6 cellular contexts compared by ENCODE assay signal in genomic region chr17:28716740-28717577, GRCh38. TPM values are rescaled to one million over a fixed set of nuclear protein-coding genes. Genes with fewer than 3 reads are reported as not detected.
DNase-seq lines count a peak whose midpoint lies in the region; ATAC-seq, FAIRE-seq and TF ChIP-seq lines count a peak whose summit lies in the region.

No MANE protein-coding gene starts in this region.

- H3K4me1 Mint-ChIP-seq in MCF 10A (ENCODE audit: insufficient read depth, unreplicated experiment) (peaks cover 36% of the 10 kb centered on the region), nephron progenitor cell (peaks cover 76% of the 10 kb centered on the region)

- H3K36me3 Mint-ChIP-seq in MCF 10A (ENCODE audit: insufficient read depth, unreplicated experiment) (peaks cover 61% of the 10 kb centered on the region), nephron progenitor cell (ENCODE audit: low read depth) (peaks cover 52% of the 10 kb centered on the region)

- DNase-seq in MCF 10A (ENCODE audit: unreplicated experiment) (peak; percentile 43), nephron progenitor cell (peak; percentile 58), GM12892 (ENCODE audit: insufficient read length) (no peak)

- H3K27ac Mint-ChIP-seq in MCF 10A (ENCODE audit: low read depth, unreplicated experiment) (peak overlapping the region; percentile 97), nephron progenitor cell (peak overlapping the region; percentile 94)

- TF ChIP-seq CTCF in MCF 10A (IDR thresholded peaks at IDR 0.05; ENCODE audit: unreplicated experiment) (no peak), nephron progenitor cell (IDR thresholded peaks at IDR 0.05) (no peak)

- POLR2A ChIA-PET in MCF 10A (lab: Yijun Ruan, JAX): interaction anchor here (0.6 to 3.6 kb wide), 16 partner anchors 9 to 675 kb away, joined by 3 to 31 read pairs (median 4); partner anchors contain the start of genes ALDOC, BLTP2, NEK8 and SDF2

- CTCF ChIA-PET in MCF 10A (lab: Yijun Ruan, JAX): interaction anchor here (0.6 to 2.1 kb wide), 5 partner anchors 9 to 115 kb away, joined by 3 to 12 read pairs (median 3); partner anchors contain the start of gene TLCD1

- BruUV-seq in MCF 10A (replicated peaks; lab: Mats Ljungman, UMichigan): no TSS peak

- intact Hi-C loops in MCF 10A (cut with micrococcal nuclease): no loop called here

- no peaks in the 10 kb centered on the region for H3K27me3 Mint-ChIP-seq in MCF 10A (ENCODE audit: insufficient read depth, unreplicated experiment)
- H3K27me3 Mint-ChIP-seq in nephron progenitor cell (ENCODE audit: low read depth, poor library complexity): peaks cover 8% of the 10 kb centered on the region

- peak; percentile 51 for TF ChIP-seq POLR2A in GM18505 (IDR thresholded peaks at IDR 0.05; ENCODE audit: borderline replicate concordance, extremely low read depth, insufficient read depth, insufficient read length)
- TF ChIP-seq POLR2A in GM12892 (IDR thresholded peaks at IDR 0.05; ENCODE audit: low read depth, low read length): no peak

- FAIRE-seq in GM12892 (lab: Jason Lieb, UNC): no peak

- H3K4me3 Mint-ChIP-seq in MCF 10A (ENCODE audit: unreplicated experiment) (peak overlapping the region; percentile 91), nephron progenitor cell (peak overlapping the region; percentile 81)

- H3K9me3 Mint-ChIP-seq in MCF 10A (ENCODE audit: unreplicated experiment): no peaks in the 10 kb centered on the region
- no peaks in the 10 kb centered on the region for H3K9me3 Mint-ChIP-seq in nephron progenitor cell

- ATAC-seq in GM18505 (IDR thresholded peaks at IDR 0.05; ENCODE audit: unreplicated experiment) (no peak), HG03469 (IDR thresholded peaks at IDR 0.05; ENCODE audit: unreplicated experiment) (no peak), GM19455 (IDR thresholded peaks at IDR 0.05; ENCODE audit: unreplicated experiment) (no peak)

RNA-seq across cellular contexts. Expression of gene RAB34, which starts 0.7 kb away (rescaled TPM):
- total RNA-seq in MCF 10A (2022): 90.0 and 105 TPM in 2 replicates
- 18.7 TPM for polyA plus RNA-seq in GM12892 (2012; ENCODE audit: missing spikeins)

RNA-seq across cellular contexts. Expression of gene RPL23A, which starts 2.8 kb away (rescaled TPM):
- 1,941 and 2,110 TPM in 2 replicates for total RNA-seq in MCF 10A (2022)
- 2,883 TPM for polyA plus RNA-seq in GM12892 (2012; ENCODE audit: missing spikeins)

RNA-seq across cellular contexts. Expression of gene PROCA1, which starts 5.3 kb away (rescaled TPM):
- total RNA-seq in MCF 10A (2022): 0.86 and 1.1 TPM in 2 replicates
- polyA plus RNA-seq in GM12892 (2012; ENCODE audit: missing spikeins): 2.8 TPM

RNA-seq across cellular contexts. Expression of gene TLCD1, which starts 9.1 kb away (rescaled TPM):
- total RNA-seq in MCF 10A (2022): 13.4 and 18.7 TPM in 2 replicates
- polyA plus RNA-seq in GM12892 (2012; ENCODE audit: missing spikeins): 15.8 TPM

RNA-seq across cellular contexts. Expression of gene NEK8, which starts 11.6 kb away (rescaled TPM):
- 4.5 and 8.6 TPM in 2 replicates for total RNA-seq in MCF 10A (2022)
- polyA plus RNA-seq in GM12892 (2012; ENCODE audit: missing spikeins): 6.9 TPM
